1 cellular context compared by ENCODE assay signal in genomic region chr16:28531777-28532744, GRCh38.
A peak's percentile ranks its signal among the peaks of the same experiment; 100 is the strongest.
TF ChIP-seq lines count a peak whose summit lies in the region.

No MANE protein-coding gene starts in this region.

TF ChIP-seq in K562, 482 proteins besides CTCF, POLR2A, EP300 and RAD21:
- TF ChIP-seq NR2C2 (CRISPR knock-in tag; IDR thresholded peaks at IDR 0.05) (no peak), NR2C2 (tag; IDR thresholded peaks at IDR 0.05) (no peak), ZNF707 (CRISPR knock-in tag; conservative IDR thresholded peaks at IDR 0.05) (no peak), ZNF407 (IDR thresholded peaks at IDR 0.05; ENCODE audit: low read depth) (peak; percentile 83), GTF2E2 (tag; IDR thresholded peaks at IDR 0.05) (no peak), ZNF511 (CRISPR knock-in tag; IDR thresholded peaks at IDR 0.05) (no peak), ZNF174 (CRISPR knock-in tag; IDR thresholded peaks at IDR 0.05) (no peak), CC2D1A (IDR thresholded peaks at IDR 0.05) (peak; percentile 71), MTA3 (IDR thresholded peaks at IDR 0.05; ENCODE audit: borderline replicate concordance) (0 out of 2 replicates have a peak, but pooled peaks have one; percentile 39), RFX1 (IDR thresholded peaks at IDR 0.05) (no peak), KHSRP (IDR thresholded peaks at IDR 0.05) (no peak)
